15 cellular contexts compared by ENCODE assay signal in the genomic region with DNA sequence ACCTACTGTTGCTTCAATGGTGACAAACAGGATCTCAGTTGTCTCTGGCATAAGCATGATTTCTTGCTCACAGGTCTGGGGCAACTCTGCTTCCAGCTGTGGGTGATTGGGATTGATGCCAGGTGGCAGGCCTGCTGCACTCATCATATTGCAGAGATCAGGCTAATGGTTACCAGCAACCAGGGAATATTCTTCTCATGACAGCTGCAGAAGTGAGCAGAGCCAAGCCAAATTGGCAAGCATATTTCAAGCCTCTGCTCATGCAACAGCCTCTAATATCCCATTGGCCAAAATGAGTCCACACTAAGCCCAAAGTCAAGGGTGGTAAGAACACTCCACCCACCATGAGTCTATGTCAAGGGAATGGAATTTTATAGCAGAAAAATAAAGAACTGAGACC. TPM values are rescaled to one million over a fixed set of nuclear protein-coding genes. Genes with fewer than 3 reads are reported as not detected.
DNase-seq lines count a peak whose midpoint lies in the region; ATAC-seq and TF ChIP-seq lines count a peak whose summit lies in the region.
"Had no signal": no experiment of that assay in that cellular context is flagged by ENCODE, and none has a peak within 500 bp of the region (broad histone marks: within the 10 kb centered on the region; RNA-seq: fewer than 3 reads in every experiment).

No MANE protein-coding gene starts in this region.

- no peak overlapping the region for H4K8ac ChIP-seq in mesenchymal stem cell (ENCODE audit: low read length)

- H3K14ac ChIP-seq in mesenchymal stem cell (ENCODE audit: low read length in 2 of 2) = no peak overlapping the region

- TF ChIP-seq CTCF in brain microvascular endothelial cell (IDR thresholded peaks at IDR 0.05; ENCODE audit: low read depth, low read length, missing control alignments) = no peak

- H3K9me3 ChIP-seq in mesenchymal stem cell (ENCODE audit: control insufficient read depth, low read length) = peaks cover 15% of the 10 kb centered on the region
- H3K9me3 ChIP-seq: Caco-2, upper lobe of right lung had no signal

- no peak overlapping the region for H4K91ac ChIP-seq in mesenchymal stem cell (ENCODE audit: low read length)

- ATAC-seq in HG02938 (IDR thresholded peaks at IDR 0.05; ENCODE audit: unreplicated experiment) = no peak
- no peak for ATAC-seq in GM19324 (IDR thresholded peaks at IDR 0.05; ENCODE audit: low FRiP score, unreplicated experiment)
- no peak for ATAC-seq in HG02981 (IDR thresholded peaks at IDR 0.05; ENCODE audit: unreplicated experiment)
- ATAC-seq: upper lobe of right lung had no signal

- H3K18ac ChIP-seq in mesenchymal stem cell (ENCODE audit: low read depth in 1 of 2, low read length in 2 of 2) = no peak overlapping the region

- no peaks in the 10 kb centered on the region for H3K79me1 ChIP-seq in mesenchymal stem cell (replicated peaks; ENCODE audit: low read length, poor library complexity, severe bottlenecking)

- H3K4me1 ChIP-seq in mesenchymal stem cell (ENCODE audit: control insufficient read depth, insufficient read depth, low read depth, low read length) = peaks cover 6% of the 10 kb centered on the region
- H3K4me1 ChIP-seq: Caco-2, upper lobe of right lung had no signal

- H3K27ac ChIP-seq in brain microvascular endothelial cell (no peak overlapping the region), mesenchymal stem cell (ENCODE audit: low read length, poor library complexity, severe bottlenecking) (peak overlapping the region; percentile 56)
- H3K27ac ChIP-seq: HL-60, PC-9, upper lobe of right lung had no signal

- no peak overlapping the region for H3K4ac ChIP-seq in mesenchymal stem cell (ENCODE audit: low read depth in 1 of 2, low read length in 2 of 2)

- no peak overlapping the region for H2BK120ac ChIP-seq in mesenchymal stem cell (ENCODE audit: low read depth, low read length)

- no peak overlapping the region for H2BK5ac ChIP-seq in mesenchymal stem cell (ENCODE audit: low read depth, low read length, poor library complexity, severe bottlenecking)

- peak; percentile 80 for DNase-seq in DMS 273 (lab: John Stamatoyannopoulos, UW; ENCODE audit: unreplicated experiment)
- peak; percentile 93 for DNase-seq in M059J (ENCODE audit: low read depth)
- peak; percentile 68 for DNase-seq in brain microvascular endothelial cell
- DNase-seq in mesenchymal stem cell = no peak
- DNase-seq in occipital lobe (lab: John Stamatoyannopoulos, UW) = no peak
- DNase-seq: activated naive CD8-positive, alpha-beta T cell treated with anti-CD3 and anti-CD28 coated beads for 36 hours; Caco-2; NCI-H187 treated with DMSO at 0.1 percent for 48 hours; PC-9; upper lobe of right lung had no signal

- no peak overlapping the region for H3K9ac ChIP-seq in mesenchymal stem cell (ENCODE audit: low read length)

- H3K27me3 ChIP-seq in brain microvascular endothelial cell (replicated peaks) (no peaks in the 10 kb centered on the region), mesenchymal stem cell (ENCODE audit: control insufficient read depth in 1 of 2, insufficient read depth in 1 of 2, low read length in 2 of 2) (no peaks in the 10 kb centered on the region)
- H3K27me3 ChIP-seq: upper lobe of right lung had no signal

- no peak overlapping the region for H2AK5ac ChIP-seq in mesenchymal stem cell (ENCODE audit: low read length, severe bottlenecking)

- no peak overlapping the region for H2BK15ac ChIP-seq in mesenchymal stem cell (ENCODE audit: low read depth, poor library complexity, severe bottlenecking)

- no peak overlapping the region for H3K23ac ChIP-seq in mesenchymal stem cell (ENCODE audit: low read length in 2 of 2)

- H2BK12ac ChIP-seq in mesenchymal stem cell (ENCODE audit: low read length in 2 of 2) = no peak overlapping the region

- in situ Hi-C loops in brain microvascular endothelial cell (cut with HindIII; ENCODE audit: low pct_ligation_motif_present, low sequenced_read_pairs) = no loop called here

- H3K4me2 ChIP-seq in mesenchymal stem cell (ENCODE audit: low read length, poor library complexity, severe bottlenecking) = no peak overlapping the region
- H3K4me2 ChIP-seq: PC-9, smooth muscle cell had no signal

- H3K4me3 ChIP-seq in brain microvascular endothelial cell (ENCODE audit: low read depth, low read length) (no peak overlapping the region), mesenchymal stem cell (ENCODE audit: insufficient read depth in 1 of 2, low read depth in 1 of 2, low read length in 2 of 2) (no peak overlapping the region)
- H3K4me3 ChIP-seq: PC-9, smooth muscle cell, upper lobe of right lung had no signal

- H3K36me3 ChIP-seq in brain microvascular endothelial cell (replicated peaks) (no peaks in the 10 kb centered on the region), mesenchymal stem cell (ENCODE audit: control insufficient read depth in 1 of 2, insufficient read depth in 2 of 2, low read depth in 1 of 2, low read length in 2 of 2) (no peaks in the 10 kb centered on the region)
- H3K36me3 ChIP-seq: upper lobe of right lung had no signal

- no peak overlapping the region for H2AFZ ChIP-seq in mesenchymal stem cell (ENCODE audit: low read depth, low read length)
- H2AFZ ChIP-seq: PC-9 had no signal

RNA-seq across cellular contexts. Expression of a gene that starts 26.7 kb away (rescaled TPM):
- total RNA-seq in M059J (2014; rRNA removed; shearing (Covaris generic)) = 26.3 and 28.6 TPM in 2 replicates
- polyA plus RNA-seq in mesenchymal stem cell (2013, experiment 1 of 2) = 8.3 TPM
- 9.4 TPM for polyA plus RNA-seq in mesenchymal stem cell (2013, experiment 2 of 2)
- total RNA-seq in occipital lobe = 104 TPM

Comparison
In these comparisons a context has a peak if more than half of its experiments do, and no peak if none do; other contexts are left out.
1. DNase-seq: peak in DMS 273 (single experiment), M059J (single experiment) and brain microvascular endothelial cell (single experiment); none in mesenchymal stem cell (single experiment) and occipital lobe (single experiment).